16 cellular contexts compared by ENCODE assay signal in genomic region chr3:11145888-11146287, GRCh38. TPM values are rescaled to one million over a fixed set of nuclear protein-coding genes. Genes with fewer than 3 reads are reported as not detected.
DNase-seq lines count a peak whose midpoint lies in the region; ATAC-seq and TF ChIP-seq lines count a peak whose summit lies in the region.
"Had no signal": no experiment of that assay in that cellular context is flagged by ENCODE, and none has a peak within 500 bp of the region (broad histone marks: within the 10 kb centered on the region; RNA-seq: fewer than 3 reads in every experiment).

No MANE protein-coding gene starts in this region.

- H3K27ac Mint-ChIP-seq in chondrocyte (ENCODE audit: unreplicated experiment) (peak overlapping the region; percentile 88), endothelial cell (ENCODE audit: unreplicated experiment) (no peak overlapping the region)

- H3K9me3 Mint-ChIP-seq in chondrocyte (ENCODE audit: low read depth) (no peaks in the 10 kb centered on the region), endothelial cell (ENCODE audit: unreplicated experiment) (no peaks in the 10 kb centered on the region)

- no peaks in the 10 kb centered on the region for H3K36me3 Mint-ChIP-seq in chondrocyte (ENCODE audit: low read depth)
- no peaks in the 10 kb centered on the region for H3K36me3 Mint-ChIP-seq in endothelial cell (ENCODE audit: low read depth, unreplicated experiment)

- DNase-seq in AG09309 (ENCODE audit: low read depth) (peak; percentile 86), LoVo (ENCODE audit: low spot score) (peak; percentile 20), chondrocyte (ENCODE audit: low spot score) (no peak), left kidney (ENCODE audit: low read depth, low spot score) (peak; percentile 36), COR-L47 (lab: John Stamatoyannopoulos, UW) (no peak), D341Med (ENCODE audit: low spot score) (no peak), endothelial cell (ENCODE audit: low spot score) (no peak)
- DNase-seq: activated T-cell treated with anti-CD3 and anti-CD28 coated beads, Interleukin-2, amount 50 U/mL, for 1 hour; left ventricle myocardium inferior; NCI-H1092; stimulated activated CD8-positive, alpha-beta memory T cell treated with anti-CD3 and anti-CD28 coated beads, Interleukin-4, amount 100 ng/mL, for 48 hours had no signal

- TF ChIP-seq CTCF in AG09309 (IDR thresholded peaks at IDR 0.05; ENCODE audit: control insufficient read depth, insufficient read depth, low read depth, low read length, missing control alignments) (no peak), chondrocyte (IDR thresholded peaks at IDR 0.05) (no peak), endothelial cell (IDR thresholded peaks at IDR 0.05; ENCODE audit: unreplicated experiment) (no peak)

- H3K4me3 ChIP-seq in AG09309 (ENCODE audit: control insufficient read depth, low read depth, low read length), result no peak overlapping the region
- H3K4me3 ChIP-seq: BLaER1 treated with 17β-estradiol and CSF1 and Interleukin-3, amounts not matched to agents 10 nM and 100 nM; left ventricle myocardium inferior; vagina had no signal

- H3K4me3 Mint-ChIP-seq in chondrocyte (ENCODE audit: unreplicated experiment), result no peak overlapping the region
- no peak overlapping the region for H3K4me3 Mint-ChIP-seq in endothelial cell (ENCODE audit: unreplicated experiment)
- H3K4me3 Mint-ChIP-seq: neural crest cell had no signal

- H3K27me3 Mint-ChIP-seq in chondrocyte (ENCODE audit: low read depth), result no peaks in the 10 kb centered on the region
- peaks cover 5% of the 10 kb centered on the region for H3K27me3 Mint-ChIP-seq in endothelial cell (ENCODE audit: unreplicated experiment)

- ATAC-seq in HG02852 (IDR thresholded peaks at IDR 0.05; ENCODE audit: unreplicated experiment), result no peak
- ATAC-seq: Right ventricle myocardium inferior had no signal

- H3K4me1 Mint-ChIP-seq in chondrocyte (ENCODE audit: low read depth), result peaks cover 53% of the 10 kb centered on the region
- no peaks in the 10 kb centered on the region for H3K4me1 Mint-ChIP-seq in endothelial cell (ENCODE audit: unreplicated experiment)
- H3K4me1 Mint-ChIP-seq: neural crest cell had no signal

RNA-seq across cellular contexts. Expression of gene HRH1, which starts 8.4 kb away (rescaled TPM):
- 30.1 to 32.0 TPM (median 30.8 TPM) in 3 replicates for total RNA-seq in chondrocyte
- total RNA-seq in endothelial cell (ENCODE audit: unreplicated experiment), result 0.90 TPM
- total RNA-seq: neural crest cell had no signal

Comparison
In these comparisons a context has a peak if more than half of its experiments do, and no peak if none do; other contexts are left out.
1. DNase-seq: peak in AG09309 (single experiment), LoVo (single experiment) and left kidney (single experiment); none in chondrocyte (single experiment), COR-L47 (single experiment), D341Med (single experiment) and endothelial cell (single experiment).
2. RNA of gene HRH1, which starts 8.4 kb away (total RNA-seq): 30.1 to 32.0 TPM in chondrocyte; 0.90 TPM in endothelial cell (single experiment); every median in the first group is over 10 times any median in the second.